In genomic region chr17:2243953-2244352, GRCh38 we compare ENCODE assay signal across 9 cellular contexts. TPM values are rescaled to one million over a fixed set of nuclear protein-coding genes. Genes with fewer than 3 reads are reported as not detected.
DNase-seq lines count a peak whose midpoint lies in the region; ATAC-seq, FAIRE-seq and TF ChIP-seq lines count a peak whose summit lies in the region.
"Had no signal": no experiment of that assay in that cellular context is flagged by ENCODE, and none has a peak within 500 bp of the region (broad histone marks: within the 10 kb centered on the region; RNA-seq: fewer than 3 reads in every experiment).

No MANE protein-coding gene starts in this region.

- FAIRE-seq in RCC 7860 (lab: Jason Lieb, UNC): no peak
- FAIRE-seq: TTC549 had no signal

- H3K4me1 ChIP-seq in BLaER1 (peaks cover 32% of the 10 kb centered on the region), gastrocnemius medialis (peaks cover 36% of the 10 kb centered on the region in 2 donors), OCI-LY7 (ENCODE audit: insufficient read depth, low read length, poor library complexity, severe bottlenecking) (peaks cover 23% of the 10 kb centered on the region)

- DNase-seq in NCI-H82 (lab: John Stamatoyannopoulos, UW) (peak; percentile 78), fibroblast of mammary gland (ENCODE audit: low read depth) (peak; percentile 44), gastrocnemius medialis (no peak), RCC 7860 (ENCODE audit: low spot score) (no peak), OCI-LY7 (ENCODE audit: low spot score) (no peak), NCI-H1436 (lab: John Stamatoyannopoulos, UW) (no peak)
- no peak for DNase-seq in stimulated activated CD4-positive, alpha-beta T cell treated with anti-CD3 and anti-CD28 coated beads, Interleukin-12 subunit alpha, Interleukin-12 subunit beta, amount 100 ng/mL, for 4 hours

- H3K27ac ChIP-seq in BLaER1: peak overlapping the region; percentile 37; the same call in 1 of the 2 replicates
- H3K27ac ChIP-seq in gastrocnemius medialis: peak overlapping the region; percentile 62 to 74 (median 65)
- no peak overlapping the region for H3K27ac ChIP-seq in OCI-LY7 (ENCODE audit: low read depth, low read length, poor library complexity, severe bottlenecking)

- intact Hi-C loops in gastrocnemius medialis (cut with DNase I; ENCODE audit: low total_unique reads): loop anchor here (1.0 to 2.0 kb wide), 3 partner anchors 37 to 190 kb away; no protein-coding TSS in a partner anchor
- intact Hi-C loops in OCI-LY7 (cut with micrococcal nuclease; ENCODE audit: unreplicated experiment): loop anchor here (1.0 kb wide), 2 partner anchors 189 to 336 kb away; partner anchors contain the start of gene HIC1

- no peaks in the 10 kb centered on the region for H3K79me2 ChIP-seq in OCI-LY7 (ENCODE audit: insufficient read depth, low read depth, low read length)

- TF ChIP-seq POLR2A in gastrocnemius medialis (IDR thresholded peaks at IDR 0.05): no peak

- no peak overlapping the region for H2AFZ ChIP-seq in OCI-LY7 (ENCODE audit: low read length)

- ATAC-seq in gastrocnemius medialis: no peak

- H3K9me2 ChIP-seq in OCI-LY7 (ENCODE audit: insufficient read depth, low read length): no peaks in the 10 kb centered on the region

- H3K27me3 ChIP-seq in BLaER1 (no peaks in the 10 kb centered on the region), gastrocnemius medialis (no peaks in the 10 kb centered on the region)

- POLR2A ChIA-PET in OCI-LY7 (lab: Charles Lee): interaction anchor here (1.1 kb wide), 1 partner anchor 339 kb away, joined by 3 read pairs; no protein-coding TSS in a partner anchor

- H3K4me2 ChIP-seq in BLaER1 (peak overlapping the region; percentile 85), OCI-LY7 (ENCODE audit: low read length) (no peak overlapping the region)

- H3K9me3 ChIP-seq in BLaER1: no peaks in the 10 kb centered on the region
- no peaks in the 10 kb centered on the region for H3K9me3 ChIP-seq in gastrocnemius medialis
- H3K9me3 ChIP-seq in OCI-LY7 (ENCODE audit: low read length): no peaks in the 10 kb centered on the region

- no peak overlapping the region for H3K4me3 ChIP-seq in BLaER1
- no peak overlapping the region for H3K4me3 ChIP-seq in fibroblast of mammary gland (ENCODE audit: control insufficient read depth, low read depth, low read length)
- no peak overlapping the region for H3K4me3 ChIP-seq in gastrocnemius medialis
- no peak overlapping the region for H3K4me3 ChIP-seq in OCI-LY7 (ENCODE audit: low read depth, low read length, poor library complexity, severe bottlenecking)

- BruUV-seq in OCI-LY7 (replicated peaks; lab: Mats Ljungman, UMichigan): no TSS peak

- peaks cover 73% of the 10 kb centered on the region for H3K36me3 ChIP-seq in BLaER1
- no peaks in the 10 kb centered on the region for H3K36me3 ChIP-seq in gastrocnemius medialis
- H3K36me3 ChIP-seq in OCI-LY7 (ENCODE audit: insufficient read depth, low read length): peaks cover 28% of the 10 kb centered on the region; the same call in 1 of the 2 replicates

- no peak for TF ChIP-seq CTCF in fibroblast of mammary gland (conservative IDR thresholded peaks at IDR 0.05; ENCODE audit: control insufficient read depth, insufficient read depth, low read depth, low read length)
- TF ChIP-seq CTCF in gastrocnemius medialis (IDR thresholded peaks at IDR 0.05 in 4 of 5, conservative IDR thresholded peaks at IDR 0.05 in 1 of 5): no peak
- no peak for TF ChIP-seq CTCF in OCI-LY7 (conservative IDR thresholded peaks at IDR 0.05; ENCODE audit: low read length)

- in situ Hi-C loops in gastrocnemius medialis (cut with MboI; ENCODE audit: low sequenced_read_pairs in 4 of 4): loop anchor here in 3 of 4 donors (5.0 to 25.0 kb wide), 3 partner anchors 177 to 332 kb away; no protein-coding TSS in a partner anchor

- peak overlapping the region; percentile 54 for H3K9ac ChIP-seq in BLaER1

- H4K20me1 ChIP-seq in BLaER1: peaks cover 47% of the 10 kb centered on the region
- no peaks in the 10 kb centered on the region for H4K20me1 ChIP-seq in OCI-LY7 (ENCODE audit: insufficient read depth, low read length)

- CTCF ChIA-PET in OCI-LY7 (lab: Charles Lee; ENCODE audit: unreplicated experiment): interaction anchor here (1.5 kb wide), 1 partner anchor 189 kb away, joined by 9 read pairs; the partner anchor contains the start of gene HIC1

RNA-seq across cellular contexts. Expression of gene SMG6, which starts 59.6 kb away (rescaled TPM):
- 10 to 100 TPM; 20.5 to 27.8 (median 23.0) TPM for total RNA-seq in gastrocnemius medialis
- 10.2 and 12.5 TPM in 2 replicates for total RNA-seq in OCI-LY7 (2014; rRNA removed; shearing (Covaris generic))
- total RNA-seq in OCI-LY7 (2022): 17.8 and 18.8 TPM in 2 replicates

RNA-seq across cellular contexts. Expression of gene SRR, which starts 59.8 kb away (rescaled TPM):
- total RNA-seq in gastrocnemius medialis (10 to 100 TPM in 2 of 4 donors, 1 to 10 TPM in 2; 3.0 to 20.0 (median 10.7) TPM), OCI-LY7 (2022) (5.8 and 12.1 TPM in 2 replicates)
- 3.8 and 5.6 TPM in 2 replicates for total RNA-seq in OCI-LY7 (2014; rRNA removed; shearing (Covaris generic))

Comparison
In these comparisons a context has a peak if more than half of its experiments do, and no peak if none do; other contexts are left out.
1. DNase-seq: peak in NCI-H82 (single experiment) and fibroblast of mammary gland (single experiment); none in gastrocnemius medialis (0 of 2), RCC 7860 (single experiment), stimulated activated CD4-positive, alpha-beta T cell treated with anti-CD3 and anti-CD28 coated beads, Interleukin-12 subunit alpha, Interleukin-12 subunit beta, amount 100 ng/mL, for 4 hours (single experiment), OCI-LY7 (single experiment) and NCI-H1436 (single experiment).